Comparison of ENCODE assay signal across 1 cellular context in the genomic region with DNA sequence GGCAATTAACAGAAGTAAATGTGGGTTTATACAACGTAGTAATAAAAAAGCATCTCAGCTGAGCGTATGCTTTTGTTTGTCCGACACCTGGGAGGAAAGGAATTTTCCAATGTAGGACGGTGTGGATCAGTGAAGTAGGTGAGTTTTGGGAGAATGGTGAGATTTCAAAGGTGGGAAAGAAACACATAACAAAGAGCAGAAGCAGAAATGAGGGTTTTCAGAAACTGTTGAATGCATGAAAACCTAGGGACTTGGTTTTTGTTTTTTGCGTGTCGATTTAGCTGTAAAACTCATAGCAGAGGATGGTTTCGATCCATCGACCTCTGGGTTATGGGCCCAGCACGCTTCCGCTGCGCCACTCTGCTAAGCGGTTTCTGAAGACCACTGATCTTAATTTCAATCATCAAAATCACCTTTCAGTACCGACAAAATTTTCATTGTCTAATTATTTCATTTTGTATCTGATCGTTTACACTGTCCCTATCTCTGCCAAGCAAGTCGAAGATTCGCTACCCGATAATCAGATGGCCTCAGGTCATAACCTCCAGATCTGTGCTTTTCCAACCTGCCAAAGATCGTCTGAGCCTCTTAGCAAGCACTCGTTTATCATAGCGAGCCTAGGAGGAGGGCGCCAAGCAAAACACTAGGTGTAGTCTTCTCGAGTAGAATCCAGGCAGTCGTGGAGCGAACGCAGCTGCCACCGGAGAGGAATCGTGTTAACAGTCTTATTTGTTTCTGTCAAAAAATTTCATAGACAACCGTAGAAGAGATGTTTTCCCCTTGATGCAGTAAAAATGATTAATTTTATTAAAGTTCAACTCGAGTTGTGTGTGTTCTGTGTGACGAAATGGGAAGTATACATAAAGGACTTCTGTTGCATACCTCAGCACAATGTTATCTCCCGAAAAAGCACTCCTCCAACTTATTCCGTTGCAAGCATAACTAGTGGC.
TF ChIP-seq lines count a peak whose summit lies in the region.

No MANE protein-coding gene starts in this region.

TF ChIP-seq in HepG2, 621 proteins besides CTCF, POLR2A, EP300 and RAD21 (continued from another document and continues in another):
- TF ChIP-seq, protein P1, sequence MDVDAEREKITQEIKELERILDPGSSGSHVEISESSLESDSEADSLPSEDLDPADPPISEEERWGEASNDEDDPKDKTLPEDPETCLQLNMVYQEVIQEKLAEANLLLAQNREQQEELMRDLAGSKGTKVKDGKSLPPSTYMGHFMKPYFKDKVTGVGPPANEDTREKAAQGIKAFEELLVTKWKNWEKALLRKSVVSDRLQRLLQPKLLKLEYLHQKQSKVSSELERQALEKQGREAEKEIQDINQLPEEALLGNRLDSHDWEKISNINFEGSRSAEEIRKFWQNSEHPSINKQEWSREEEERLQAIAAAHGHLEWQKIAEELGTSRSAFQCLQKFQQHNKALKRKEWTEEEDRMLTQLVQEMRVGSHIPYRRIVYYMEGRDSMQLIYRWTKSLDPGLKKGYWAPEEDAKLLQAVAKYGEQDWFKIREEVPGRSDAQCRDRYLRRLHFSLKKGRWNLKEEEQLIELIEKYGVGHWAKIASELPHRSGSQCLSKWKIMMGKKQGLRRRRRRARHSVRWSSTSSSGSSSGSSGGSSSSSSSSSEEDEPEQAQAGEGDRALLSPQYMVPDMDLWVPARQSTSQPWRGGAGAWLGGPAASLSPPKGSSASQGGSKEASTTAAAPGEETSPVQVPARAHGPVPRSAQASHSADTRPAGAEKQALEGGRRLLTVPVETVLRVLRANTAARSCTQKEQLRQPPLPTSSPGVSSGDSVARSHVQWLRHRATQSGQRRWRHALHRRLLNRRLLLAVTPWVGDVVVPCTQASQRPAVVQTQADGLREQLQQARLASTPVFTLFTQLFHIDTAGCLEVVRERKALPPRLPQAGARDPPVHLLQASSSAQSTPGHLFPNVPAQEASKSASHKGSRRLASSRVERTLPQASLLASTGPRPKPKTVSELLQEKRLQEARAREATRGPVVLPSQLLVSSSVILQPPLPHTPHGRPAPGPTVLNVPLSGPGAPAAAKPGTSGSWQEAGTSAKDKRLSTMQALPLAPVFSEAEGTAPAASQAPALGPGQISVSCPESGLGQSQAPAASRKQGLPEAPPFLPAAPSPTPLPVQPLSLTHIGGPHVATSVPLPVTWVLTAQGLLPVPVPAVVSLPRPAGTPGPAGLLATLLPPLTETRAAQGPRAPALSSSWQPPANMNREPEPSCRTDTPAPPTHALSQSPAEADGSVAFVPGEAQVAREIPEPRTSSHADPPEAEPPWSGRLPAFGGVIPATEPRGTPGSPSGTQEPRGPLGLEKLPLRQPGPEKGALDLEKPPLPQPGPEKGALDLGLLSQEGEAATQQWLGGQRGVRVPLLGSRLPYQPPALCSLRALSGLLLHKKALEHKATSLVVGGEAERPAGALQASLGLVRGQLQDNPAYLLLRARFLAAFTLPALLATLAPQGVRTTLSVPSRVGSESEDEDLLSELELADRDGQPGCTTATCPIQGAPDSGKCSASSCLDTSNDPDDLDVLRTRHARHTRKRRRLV (CRISPR knock-in tag; IDR thresholded peaks at IDR 0.05) = no peak
- TF ChIP-seq, protein P2, sequence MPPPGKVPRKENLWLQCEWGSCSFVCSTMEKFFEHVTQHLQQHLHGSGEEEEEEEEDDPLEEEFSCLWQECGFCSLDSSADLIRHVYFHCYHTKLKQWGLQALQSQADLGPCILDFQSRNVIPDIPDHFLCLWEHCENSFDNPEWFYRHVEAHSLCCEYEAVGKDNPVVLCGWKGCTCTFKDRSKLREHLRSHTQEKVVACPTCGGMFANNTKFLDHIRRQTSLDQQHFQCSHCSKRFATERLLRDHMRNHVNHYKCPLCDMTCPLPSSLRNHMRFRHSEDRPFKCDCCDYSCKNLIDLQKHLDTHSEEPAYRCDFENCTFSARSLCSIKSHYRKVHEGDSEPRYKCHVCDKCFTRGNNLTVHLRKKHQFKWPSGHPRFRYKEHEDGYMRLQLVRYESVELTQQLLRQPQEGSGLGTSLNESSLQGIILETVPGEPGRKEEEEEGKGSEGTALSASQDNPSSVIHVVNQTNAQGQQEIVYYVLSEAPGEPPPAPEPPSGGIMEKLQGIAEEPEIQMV (CRISPR knock-in tag; IDR thresholded peaks at IDR 0.05; ENCODE audit: low read depth) = no peak
- TF ChIP-seq HES4 (CRISPR knock-in tag; IDR thresholded peaks at IDR 0.05; ENCODE audit: borderline replicate concordance) = no peak
- TF ChIP-seq, protein P3, sequence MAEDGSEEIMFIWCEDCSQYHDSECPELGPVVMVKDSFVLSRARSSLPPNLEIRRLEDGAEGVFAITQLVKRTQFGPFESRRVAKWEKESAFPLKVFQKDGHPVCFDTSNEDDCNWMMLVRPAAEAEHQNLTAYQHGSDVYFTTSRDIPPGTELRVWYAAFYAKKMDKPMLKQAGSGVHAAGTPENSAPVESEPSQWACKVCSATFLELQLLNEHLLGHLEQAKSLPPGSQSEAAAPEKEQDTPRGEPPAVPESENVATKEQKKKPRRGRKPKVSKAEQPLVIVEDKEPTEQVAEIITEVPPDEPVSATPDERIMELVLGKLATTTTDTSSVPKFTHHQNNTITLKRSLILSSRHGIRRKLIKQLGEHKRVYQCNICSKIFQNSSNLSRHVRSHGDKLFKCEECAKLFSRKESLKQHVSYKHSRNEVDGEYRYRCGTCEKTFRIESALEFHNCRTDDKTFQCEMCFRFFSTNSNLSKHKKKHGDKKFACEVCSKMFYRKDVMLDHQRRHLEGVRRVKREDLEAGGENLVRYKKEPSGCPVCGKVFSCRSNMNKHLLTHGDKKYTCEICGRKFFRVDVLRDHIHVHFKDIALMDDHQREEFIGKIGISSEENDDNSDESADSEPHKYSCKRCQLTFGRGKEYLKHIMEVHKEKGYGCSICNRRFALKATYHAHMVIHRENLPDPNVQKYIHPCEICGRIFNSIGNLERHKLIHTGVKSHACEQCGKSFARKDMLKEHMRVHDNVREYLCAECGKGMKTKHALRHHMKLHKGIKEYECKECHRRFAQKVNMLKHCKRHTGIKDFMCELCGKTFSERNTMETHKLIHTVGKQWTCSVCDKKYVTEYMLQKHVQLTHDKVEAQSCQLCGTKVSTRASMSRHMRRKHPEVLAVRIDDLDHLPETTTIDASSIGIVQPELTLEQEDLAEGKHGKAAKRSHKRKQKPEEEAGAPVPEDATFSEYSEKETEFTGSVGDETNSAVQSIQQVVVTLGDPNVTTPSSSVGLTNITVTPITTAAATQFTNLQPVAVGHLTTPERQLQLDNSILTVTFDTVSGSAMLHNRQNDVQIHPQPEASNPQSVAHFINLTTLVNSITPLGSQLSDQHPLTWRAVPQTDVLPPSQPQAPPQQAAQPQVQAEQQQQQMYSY (CRISPR knock-in tag; IDR thresholded peaks at IDR 0.05) = no peak
- TF ChIP-seq ZSCAN21 (CRISPR knock-in tag; IDR thresholded peaks at IDR 0.05; ENCODE audit: borderline replicate concordance) = no peak
- TF ChIP-seq, protein P4, sequence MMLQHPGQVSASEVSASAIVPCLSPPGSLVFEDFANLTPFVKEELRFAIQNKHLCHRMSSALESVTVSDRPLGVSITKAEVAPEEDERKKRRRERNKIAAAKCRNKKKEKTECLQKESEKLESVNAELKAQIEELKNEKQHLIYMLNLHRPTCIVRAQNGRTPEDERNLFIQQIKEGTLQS (CRISPR knock-in tag; IDR thresholded peaks at IDR 0.05) = peak; percentile 42; the same call in 1 of the 2 replicates
- TF ChIP-seq ZNF326 (CRISPR knock-in tag; IDR thresholded peaks at IDR 0.05; ENCODE audit: borderline replicate concordance) = no peak
- no peak for TF ChIP-seq RAD51 (IDR thresholded peaks at IDR 0.05; ENCODE audit: borderline replicate concordance)
- TF ChIP-seq SP140L (CRISPR knock-in tag; IDR thresholded peaks at IDR 0.05; ENCODE audit: borderline replicate concordance) = peak; percentile 83; the same call in 1 of the 2 replicates
- no peak for TF ChIP-seq ZNF367 (CRISPR knock-in tag; IDR thresholded peaks at IDR 0.05; ENCODE audit: borderline replicate concordance)
- 0 out of 2 replicates have a peak, but pooled peaks have one; percentile 44 for TF ChIP-seq NR2C2 (CRISPR knock-in tag; IDR thresholded peaks at IDR 0.05; ENCODE audit: borderline replicate concordance)
- TF ChIP-seq ZNF577 (CRISPR knock-in tag; IDR thresholded peaks at IDR 0.05; ENCODE audit: borderline replicate concordance, low read depth) = no peak
- no peak for TF ChIP-seq ZNF333 (CRISPR knock-in tag; IDR thresholded peaks at IDR 0.05; ENCODE audit: borderline replicate concordance)
- no peak for TF ChIP-seq ZNF615 (CRISPR knock-in tag; IDR thresholded peaks at IDR 0.05; ENCODE audit: borderline replicate concordance)
- no peak for TF ChIP-seq NRL (CRISPR knock-in tag; IDR thresholded peaks at IDR 0.05; ENCODE audit: borderline replicate concordance)
- no peak for TF ChIP-seq MTA1 (CRISPR knock-in tag; IDR thresholded peaks at IDR 0.05; ENCODE audit: borderline replicate concordance)
- TF ChIP-seq, protein P5, sequence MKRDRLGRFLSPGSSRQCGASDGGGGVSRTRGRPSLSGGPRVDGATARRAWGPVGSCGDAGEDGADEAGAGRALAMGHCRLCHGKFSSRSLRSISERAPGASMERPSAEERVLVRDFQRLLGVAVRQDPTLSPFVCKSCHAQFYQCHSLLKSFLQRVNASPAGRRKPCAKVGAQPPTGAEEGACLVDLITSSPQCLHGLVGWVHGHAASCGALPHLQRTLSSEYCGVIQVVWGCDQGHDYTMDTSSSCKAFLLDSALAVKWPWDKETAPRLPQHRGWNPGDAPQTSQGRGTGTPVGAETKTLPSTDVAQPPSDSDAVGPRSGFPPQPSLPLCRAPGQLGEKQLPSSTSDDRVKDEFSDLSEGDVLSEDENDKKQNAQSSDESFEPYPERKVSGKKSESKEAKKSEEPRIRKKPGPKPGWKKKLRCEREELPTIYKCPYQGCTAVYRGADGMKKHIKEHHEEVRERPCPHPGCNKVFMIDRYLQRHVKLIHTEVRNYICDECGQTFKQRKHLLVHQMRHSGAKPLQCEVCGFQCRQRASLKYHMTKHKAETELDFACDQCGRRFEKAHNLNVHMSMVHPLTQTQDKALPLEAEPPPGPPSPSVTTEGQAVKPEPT (CRISPR knock-in tag; IDR thresholded peaks at IDR 0.05; ENCODE audit: low read depth) = 0 out of 2 replicates have a peak, but pooled peaks have one; percentile 62
- TF ChIP-seq, protein P6, sequence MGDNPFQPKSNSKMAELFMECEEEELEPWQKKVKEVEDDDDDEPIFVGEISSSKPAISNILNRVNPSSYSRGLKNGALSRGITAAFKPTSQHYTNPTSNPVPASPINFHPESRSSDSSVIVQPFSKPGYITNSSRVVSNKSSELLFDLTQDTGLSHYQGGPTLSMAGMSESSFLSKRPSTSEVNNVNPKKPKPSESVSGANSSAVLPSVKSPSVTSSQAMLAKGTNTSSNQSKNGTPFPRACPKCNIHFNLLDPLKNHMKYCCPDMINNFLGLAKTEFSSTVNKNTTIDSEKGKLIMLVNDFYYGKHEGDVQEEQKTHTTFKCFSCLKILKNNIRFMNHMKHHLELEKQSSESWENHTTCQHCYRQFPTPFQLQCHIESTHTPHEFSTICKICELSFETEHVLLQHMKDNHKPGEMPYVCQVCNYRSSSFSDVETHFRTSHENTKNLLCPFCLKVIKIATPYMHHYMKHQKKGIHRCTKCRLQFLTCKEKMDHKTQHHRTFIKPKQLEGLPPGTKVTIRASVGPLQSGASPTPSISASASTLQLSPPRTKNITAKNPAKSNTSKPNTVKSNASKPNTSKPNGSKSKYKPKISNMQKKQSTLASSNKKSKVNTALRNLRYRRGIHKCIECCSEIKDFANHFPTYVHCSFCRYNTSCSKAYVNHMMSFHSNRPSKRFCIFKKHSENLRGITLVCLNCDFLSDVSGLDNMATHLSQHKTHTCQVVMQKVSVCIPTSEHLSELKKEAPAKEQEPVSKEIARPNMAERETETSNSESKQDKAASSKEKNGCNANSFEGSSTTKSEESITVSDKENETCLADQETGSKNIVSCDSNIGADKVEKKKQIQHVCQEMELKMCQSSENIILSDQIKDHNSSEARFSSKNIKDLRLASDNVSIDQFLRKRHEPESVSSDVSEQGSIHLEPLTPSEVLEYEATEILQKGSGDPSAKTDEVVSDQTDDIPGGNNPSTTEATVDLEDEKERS (CRISPR knock-in tag; IDR thresholded peaks at IDR 0.05) = peak; percentile 82; the same call in 1 of the 2 replicates
- TF ChIP-seq KLF11 (CRISPR knock-in tag; IDR thresholded peaks at IDR 0.05) = 0 out of 2 replicates have a peak, but pooled peaks have one; percentile 56
- TF ChIP-seq HIVEP1 (CRISPR knock-in tag; IDR thresholded peaks at IDR 0.05) = no peak
- peak; percentile 53; the same call in 1 of the 2 replicates for TF ChIP-seq SOX5 (CRISPR knock-in tag; IDR thresholded peaks at IDR 0.05; ENCODE audit: borderline replicate concordance)
- no peak for TF ChIP-seq ZNF790 (CRISPR knock-in tag; IDR thresholded peaks at IDR 0.05; ENCODE audit: borderline replicate concordance)
- no peak for TF ChIP-seq ZNF432 (CRISPR knock-in tag; IDR thresholded peaks at IDR 0.05; ENCODE audit: borderline replicate concordance)
- no peak for TF ChIP-seq HMG20A (CRISPR knock-in tag; IDR thresholded peaks at IDR 0.05; ENCODE audit: borderline replicate concordance)
- peak; percentile 57; the same call in 1 of the 2 replicates for TF ChIP-seq ZNF782 (CRISPR knock-in tag; IDR thresholded peaks at IDR 0.05; ENCODE audit: borderline replicate concordance)
- peak; percentile 98 for TF ChIP-seq MAF1 (CRISPR knock-in tag; IDR thresholded peaks at IDR 0.05; ENCODE audit: borderline replicate concordance)
- TF ChIP-seq CBFB (CRISPR knock-in tag; IDR thresholded peaks at IDR 0.05) = 0 out of 2 replicates have a peak, but pooled peaks have one; percentile 51
- TF ChIP-seq ZNF263 (CRISPR knock-in tag; IDR thresholded peaks at IDR 0.05) = no peak
- TF ChIP-seq, protein P7, sequence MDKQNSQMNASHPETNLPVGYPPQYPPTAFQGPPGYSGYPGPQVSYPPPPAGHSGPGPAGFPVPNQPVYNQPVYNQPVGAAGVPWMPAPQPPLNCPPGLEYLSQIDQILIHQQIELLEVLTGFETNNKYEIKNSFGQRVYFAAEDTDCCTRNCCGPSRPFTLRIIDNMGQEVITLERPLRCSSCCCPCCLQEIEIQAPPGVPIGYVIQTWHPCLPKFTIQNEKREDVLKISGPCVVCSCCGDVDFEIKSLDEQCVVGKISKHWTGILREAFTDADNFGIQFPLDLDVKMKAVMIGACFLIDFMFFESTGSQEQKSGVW (CRISPR knock-in tag; IDR thresholded peaks at IDR 0.05; ENCODE audit: borderline replicate concordance) = no peak
- TF ChIP-seq ZNF543 (CRISPR knock-in tag; IDR thresholded peaks at IDR 0.05) = no peak
- no peak for TF ChIP-seq U2AF2 (IDR thresholded peaks at IDR 0.05; ENCODE audit: low read depth, low read length)
- TF ChIP-seq, protein P8, sequence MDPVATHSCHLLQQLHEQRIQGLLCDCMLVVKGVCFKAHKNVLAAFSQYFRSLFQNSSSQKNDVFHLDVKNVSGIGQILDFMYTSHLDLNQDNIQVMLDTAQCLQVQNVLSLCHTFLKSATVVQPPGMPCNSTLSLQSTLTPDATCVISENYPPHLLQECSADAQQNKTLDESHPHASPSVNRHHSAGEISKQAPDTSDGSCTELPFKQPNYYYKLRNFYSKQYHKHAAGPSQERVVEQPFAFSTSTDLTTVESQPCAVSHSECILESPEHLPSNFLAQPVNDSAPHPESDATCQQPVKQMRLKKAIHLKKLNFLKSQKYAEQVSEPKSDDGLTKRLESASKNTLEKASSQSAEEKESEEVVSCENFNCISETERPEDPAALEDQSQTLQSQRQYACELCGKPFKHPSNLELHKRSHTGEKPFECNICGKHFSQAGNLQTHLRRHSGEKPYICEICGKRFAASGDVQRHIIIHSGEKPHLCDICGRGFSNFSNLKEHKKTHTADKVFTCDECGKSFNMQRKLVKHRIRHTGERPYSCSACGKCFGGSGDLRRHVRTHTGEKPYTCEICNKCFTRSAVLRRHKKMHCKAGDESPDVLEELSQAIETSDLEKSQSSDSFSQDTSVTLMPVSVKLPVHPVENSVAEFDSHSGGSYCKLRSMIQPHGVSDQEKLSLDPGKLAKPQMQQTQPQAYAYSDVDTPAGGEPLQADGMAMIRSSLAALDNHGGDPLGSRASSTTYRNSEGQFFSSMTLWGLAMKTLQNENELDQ (CRISPR knock-in tag; IDR thresholded peaks at IDR 0.05; ENCODE audit: borderline replicate concordance) = no peak
- TF ChIP-seq SP2 (CRISPR knock-in tag; IDR thresholded peaks at IDR 0.05) = no peak
- TF ChIP-seq CHD4 (IDR thresholded peaks at IDR 0.05; ENCODE audit: borderline replicate concordance, low read length) = peak; percentile 56; the same call in 1 of the 2 replicates
